ENCODE assay signal across 8 cellular contexts in genomic region chr14:92105073-92105844, GRCh38. TPM values are rescaled to one million over a fixed set of nuclear protein-coding genes. Genes with fewer than 3 reads are reported as not detected.
DNase-seq lines count a peak whose midpoint lies in the region; ATAC-seq and TF ChIP-seq lines count a peak whose summit lies in the region.

No MANE protein-coding gene starts in this region.

- DNase-seq in Jurkat, Clone E6-1 (ENCODE audit: low read depth, low spot score): no peak
- DNase-seq in coronary artery (ENCODE audit: low spot score) (no peak), left colon (no peak), SW 1271 (lab: John Stamatoyannopoulos, UW) (no peak)

- H3K9ac ChIP-seq in BLaER1: peak overlapping the region; percentile 90
- H3K9ac ChIP-seq in mucosa of stomach (ENCODE audit: low read length): peak overlapping the region; percentile 88

- H3K36me3 ChIP-seq in BLaER1 (0 out of 2 replicates have a peak, but pooled peaks cover 6% of the 10 kb centered on the region), mucosa of stomach (ENCODE audit: control insufficient read depth, insufficient read depth, low read length) (no peaks in the 10 kb centered on the region)

- H3K9me3 ChIP-seq in BLaER1 (no peaks in the 10 kb centered on the region), mucosa of stomach (ENCODE audit: control insufficient read depth, low read length) (no peaks in the 10 kb centered on the region)

- no peak for TF ChIP-seq CTCF in coronary artery (IDR thresholded peaks at IDR 0.05)

- H3K4me2 ChIP-seq in BLaER1: peak overlapping the region; percentile 82

- H3K4me3 ChIP-seq in BLaER1 (peak overlapping the region; percentile 83), coronary artery (peak overlapping the region; percentile 95), mucosa of stomach (ENCODE audit: low read length) (peak overlapping the region; percentile 72)
- H3K4me3 ChIP-seq in Jurkat, Clone E6-1 (ENCODE audit: low read length): peak overlapping the region; percentile 96

- intact Hi-C loops in left colon (cut with DNase I, micrococcal nuclease): no loop called here

- H4K20me1 ChIP-seq in BLaER1: peaks cover 58% of the 10 kb centered on the region

- H3K27me3 ChIP-seq in BLaER1 (no peaks in the 10 kb centered on the region), mucosa of stomach (ENCODE audit: control insufficient read depth, insufficient read depth, low read length) (no peaks in the 10 kb centered on the region)

- no peak for ATAC-seq in HG02981 (IDR thresholded peaks at IDR 0.05; ENCODE audit: unreplicated experiment)
- ATAC-seq in left colon: no peak
- ATAC-seq in HG02759 (IDR thresholded peaks at IDR 0.05; ENCODE audit: unreplicated experiment): no peak

- H3K27ac ChIP-seq in BLaER1 (peak overlapping the region; percentile 91), coronary artery (peak overlapping the region; percentile 93 to 98)

- H3K4me1 ChIP-seq in BLaER1: peaks cover 37% of the 10 kb centered on the region
- H3K4me1 ChIP-seq in mucosa of stomach (ENCODE audit: control insufficient read depth, insufficient read depth, low read length): peaks cover 11% of the 10 kb centered on the region

RNA-seq across cellular contexts. Expression of gene ATXN3, which starts 1.1 kb away (rescaled TPM):
- 33.8 TPM for polyA plus RNA-seq in Jurkat, Clone E6-1 (2012; ENCODE audit: insufficient read depth, insufficient read length)
- 10 to 100 TPM; 21.8 to 28.0 TPM for total RNA-seq in left colon

RNA-seq across cellular contexts. Expression of gene NDUFB1, which starts 16.2 kb away (rescaled TPM):
- 288 TPM for polyA plus RNA-seq in Jurkat, Clone E6-1 (2012; ENCODE audit: insufficient read depth, insufficient read length)
- 100 to 1,000 TPM; 179 TPM for total RNA-seq in left colon

RNA-seq across cellular contexts. Expression of gene CPSF2, which starts 16.5 kb away (rescaled TPM):
- polyA plus RNA-seq in Jurkat, Clone E6-1 (2012; ENCODE audit: insufficient read depth, insufficient read length): 84.9 TPM
- total RNA-seq in left colon: 10 to 100 TPM; 46.9 TPM
